In the genomic region with DNA sequence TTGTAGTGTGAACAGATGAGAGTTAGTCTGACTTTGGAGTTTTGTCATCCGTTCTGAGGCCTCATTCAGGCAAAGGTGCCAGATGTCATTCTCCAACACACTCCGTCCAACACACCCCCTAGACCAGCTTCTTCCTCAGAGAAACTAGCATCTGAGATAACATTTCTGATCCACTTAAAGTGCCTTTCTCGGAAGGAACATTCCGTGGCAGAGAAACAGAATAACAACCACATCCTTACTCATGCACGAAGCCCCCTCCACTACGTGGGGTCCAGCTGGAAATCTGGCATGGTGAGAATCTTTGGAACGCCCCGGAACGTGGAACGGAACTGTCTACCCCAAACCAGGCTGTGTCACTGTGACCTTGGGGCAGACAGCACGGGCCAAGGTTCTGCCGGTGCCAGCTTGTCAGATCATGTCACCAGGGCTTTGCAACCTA, we compare ENCODE assay signal across 12 cellular contexts. TPM values are rescaled to one million over a fixed set of nuclear protein-coding genes. Genes with fewer than 3 reads are reported as not detected.
DNase-seq lines count a peak whose midpoint lies in the region; ATAC-seq, FAIRE-seq and TF ChIP-seq lines count a peak whose summit lies in the region.
"Had no signal": no experiment of that assay in that cellular context is flagged by ENCODE, and none has a peak within 500 bp of the region (broad histone marks: within the 10 kb centered on the region; RNA-seq: fewer than 3 reads in every experiment).

No MANE protein-coding gene starts in this region.

- H2BK5ac ChIP-seq in trophoblast cell (ENCODE audit: low read depth, low read length, poor library complexity): no peak overlapping the region

- no peaks in the 10 kb centered on the region for H3K27me3 ChIP-seq in Karpas-422 (ENCODE audit: low read length)
- H3K27me3 ChIP-seq in heart right ventricle: peaks cover 0 to 10% (median 0%) of the 10 kb centered on the region in 7 donors
- no peaks in the 10 kb centered on the region for H3K27me3 ChIP-seq in trophoblast cell (ENCODE audit: insufficient read depth, low read length)

- H3K4me1 ChIP-seq in Karpas-422 (ENCODE audit: low read length) (peaks cover 72% of the 10 kb centered on the region), heart right ventricle (peaks cover 0 to 23% (median 17%) of the 10 kb centered on the region in 9 donors), trophoblast cell (ENCODE audit: control insufficient read depth in 1 of 2, insufficient read depth in 2 of 2, low read length in 2 of 2) (no peaks in the 10 kb centered on the region)

- H3K27ac ChIP-seq in Karpas-422 (ENCODE audit: low read length): peak overlapping the region; percentile 99
- peak overlapping the region in 6 of 10 donors; percentile 4 to 50 (median 27) for H3K27ac ChIP-seq in heart right ventricle
- no peak overlapping the region for H3K27ac ChIP-seq in trophoblast cell (ENCODE audit: low read depth, low read length)

- peaks cover under 1% of the 10 kb centered on the region for H3K9me3 ChIP-seq in Karpas-422 (ENCODE audit: low read length)
- peaks cover 0 to under 1% (median 0%) of the 10 kb centered on the region in 11 donors for H3K9me3 ChIP-seq in heart right ventricle
- H3K9me3 ChIP-seq in trophoblast cell (ENCODE audit: insufficient read depth, low read depth, low read length): peaks cover 2% of the 10 kb centered on the region

- WGBS in heart right ventricle, 2 donors: 28 to 38% methylated on average over 12 of the region's 12 CpGs
- no CpG with 5 or more reads among the region's 12 CpGs for WGBS in trophoblast cell (ENCODE audit: extremely low coverage, insufficient coverage, insufficient read length)

- no peak overlapping the region for H2BK120ac ChIP-seq in trophoblast cell (ENCODE audit: insufficient read depth, low read length, poor library complexity)

- peak; percentile 41 for DNase-seq in GM03348 (ENCODE audit: low spot score)
- DNase-seq in Karpas-422: peak; percentile 87
- DNase-seq in heart right ventricle: no peak
- DNase-seq in stimulated activated naive CD8-positive, alpha-beta T cell treated with anti-CD3 and anti-CD28 coated beads, Interleukin-15, Interleukin-2, amounts not matched to agents 100 U/mL and 50 U/mL, for 24 hours: no peak
- no peak for DNase-seq in frontal cortex (ENCODE audit: low spot score in 2 of 2)
- no peak for DNase-seq in OCI-M2 (lab: John Stamatoyannopoulos, UW; ENCODE audit: unreplicated experiment)
- no peak for DNase-seq in trophoblast cell
- DNase-seq: activated CD4-positive, alpha-beta T cell treated with anti-CD3 and anti-CD28 coated beads for 1 hour; central memory CD4-positive, alpha-beta T cell; H9; NCI-H82; retina had no signal

- H3K4me2 ChIP-seq in Karpas-422 (ENCODE audit: low read depth, low read length, poor library complexity, severe bottlenecking): peak overlapping the region; percentile 84
- no peak overlapping the region for H3K4me2 ChIP-seq in trophoblast cell (ENCODE audit: low read length)

- TF ChIP-seq CTCF in heart right ventricle (IDR thresholded peaks at IDR 0.05): no peak

- H3K79me2 ChIP-seq in Karpas-422 (ENCODE audit: low read length) (peaks cover 9% of the 10 kb centered on the region), trophoblast cell (ENCODE audit: control insufficient read depth, insufficient read depth, low read length, poor library complexity) (no peaks in the 10 kb centered on the region)

- H3K79me1 ChIP-seq in trophoblast cell (ENCODE audit: low read length): no peaks in the 10 kb centered on the region

- H2BK12ac ChIP-seq in trophoblast cell (ENCODE audit: low read length): no peak overlapping the region

- H2AFZ ChIP-seq in Karpas-422 (ENCODE audit: low read length) (no peak overlapping the region), trophoblast cell (ENCODE audit: insufficient read depth, low read length, poor library complexity) (no peak overlapping the region)

- FAIRE-seq in frontal cortex (lab: Jason Lieb, UNC): no peak

- H4K12ac ChIP-seq in trophoblast cell (ENCODE audit: low read depth, low read length): no peak overlapping the region

- H4K91ac ChIP-seq in trophoblast cell (ENCODE audit: low read depth, low read length): no peak overlapping the region

- H3K36me3 ChIP-seq in Karpas-422 (ENCODE audit: insufficient read depth, low read length): peaks cover 8% of the 10 kb centered on the region; the same call in 1 of the 2 replicates
- H3K36me3 ChIP-seq in heart right ventricle: no peaks in the 10 kb centered on the region
- no peaks in the 10 kb centered on the region for H3K36me3 ChIP-seq in trophoblast cell (ENCODE audit: control insufficient read depth in 1 of 2, insufficient read depth in 2 of 2, low read length in 2 of 2)

- H3K9ac ChIP-seq in Karpas-422 (ENCODE audit: low read length) (peak overlapping the region; percentile 83), trophoblast cell (ENCODE audit: low read length) (no peak overlapping the region)

- no peak overlapping the region for H3K14ac ChIP-seq in trophoblast cell (ENCODE audit: low read length)

- no peaks in the 10 kb centered on the region for H4K20me1 ChIP-seq in Karpas-422 (ENCODE audit: insufficient read depth, low read depth, low read length)

- no peak overlapping the region for H2AK5ac ChIP-seq in trophoblast cell (ENCODE audit: low read length)

- no peaks in the 10 kb centered on the region for H3K9me2 ChIP-seq in Karpas-422 (replicated peaks; ENCODE audit: insufficient read depth, low read length)

- H3K4ac ChIP-seq in trophoblast cell (ENCODE audit: low read depth, low read length): no peak overlapping the region

- H3K4me3 ChIP-seq in Karpas-422 (ENCODE audit: low read length): peak overlapping the region; percentile 66
- no peak overlapping the region for H3K4me3 ChIP-seq in heart right ventricle
- H3K4me3 ChIP-seq in trophoblast cell (ENCODE audit: low read depth, low read length): no peak overlapping the region

- H3K23ac ChIP-seq in trophoblast cell (ENCODE audit: low read length): no peak overlapping the region

- intact Hi-C loops in heart right ventricle (cut with DNase I): no loop called here

- no peak overlapping the region for H4K8ac ChIP-seq in trophoblast cell (ENCODE audit: low read depth, low read length)

- no peak overlapping the region for H3K18ac ChIP-seq in trophoblast cell (ENCODE audit: low read length)

- peak in 7 of 8 donors; percentile 27 to 64 (median 36) for ATAC-seq in heart right ventricle
- peak; percentile 12 for ATAC-seq in stimulated activated naive CD8-positive, alpha-beta T cell treated with anti-CD3 and anti-CD28 coated beads, Interleukin-15, Interleukin-2, amounts not matched to agents 100 U/mL and 50 U/mL, for 24 hours

RNA-seq across cellular contexts. Expression of a gene that starts 17.0 kb away (rescaled TPM):
- 67.2 and 75.5 TPM in 2 replicates for total RNA-seq in Karpas-422 (2014; rRNA removed; shearing (Covaris generic); ENCODE audit: low replicate concordance)
- total RNA-seq in heart right ventricle: 10 to 100 TPM; 13.2 to 25.7 (median 16.2) TPM
- 1 to 10 TPM; 3.4 to 4.9 TPM for polyA plus RNA-seq in heart right ventricle
- total RNA-seq in frontal cortex: 88.0 TPM
- polyA plus RNA-seq in trophoblast cell (2013): 5.1 and 5.2 TPM in 2 replicates

Comparison
In these comparisons a context has a peak if more than half of its experiments do, and no peak if none do; other contexts are left out.
1. DNase-seq: peak in GM03348 (single experiment) and Karpas-422 (single experiment); none in heart right ventricle (0 of 2), stimulated activated naive CD8-positive, alpha-beta T cell treated with anti-CD3 and anti-CD28 coated beads, Interleukin-15, Interleukin-2, amounts not matched to agents 100 U/mL and 50 U/mL, for 24 hours (single experiment), frontal cortex (0 of 2), OCI-M2 (single experiment) and trophoblast cell (0 of 2).